In the genomic region with DNA sequence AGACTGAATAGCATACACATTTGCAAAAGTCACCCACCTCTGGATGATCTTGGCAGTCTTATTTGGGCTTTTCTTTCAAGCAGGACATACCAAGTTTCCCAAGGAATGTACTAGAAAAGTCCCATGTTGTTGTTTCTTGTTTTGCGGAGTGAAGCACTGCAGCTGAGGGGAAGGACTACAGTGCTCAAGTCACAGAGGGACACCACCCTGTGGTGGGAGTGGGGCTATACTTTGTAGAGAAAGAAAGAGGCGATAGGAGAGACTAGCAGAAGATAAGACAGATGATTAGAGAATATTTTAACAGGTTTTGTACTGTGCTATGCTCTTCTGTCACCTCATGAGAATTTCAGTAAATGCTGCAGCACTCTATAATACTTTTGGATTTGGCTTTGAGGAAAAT, we compare ENCODE assay signal across 30 cellular contexts.
A peak's percentile ranks its signal among the peaks of the same experiment; 100 is the strongest.
DNase-seq lines count a peak whose midpoint lies in the region; ATAC-seq, FAIRE-seq and TF ChIP-seq lines count a peak whose summit lies in the region.
"Had no signal": no experiment of that assay in that cellular context is flagged by ENCODE, and none has a peak within 500 bp of the region (broad histone marks: within the 10 kb centered on the region; RNA-seq: fewer than 3 reads in every experiment).

No MANE protein-coding gene starts in this region.

- H3K36me3 ChIP-seq in HCT116 (ENCODE audit: control insufficient read depth in 1 of 2, insufficient read depth in 2 of 2, low read length in 2 of 2) = no peaks in the 10 kb centered on the region
- H3K36me3 ChIP-seq in K562 (ENCODE audit: control insufficient read depth, insufficient read depth, low read length) = no peaks in the 10 kb centered on the region
- H3K36me3 ChIP-seq: esophagus squamous epithelium, pancreas, SJSA1, tibial artery had no signal

- TF ChIP-seq RAD21 in HCT116 (IDR thresholded peaks at IDR 0.05; ENCODE audit: low read depth) (no peak), K562 (CRISPR knock-in tag; conservative IDR thresholded peaks at IDR 0.05 in 1 of 2, IDR thresholded peaks at IDR 0.05 in 1 of 2) (peak in 1 of 2 experiments; percentile 28; a peak in 2 of 4 replicates)

- in situ Hi-C loops in K562 (cut with MboI) = no loop called here

- H3K9me1 ChIP-seq in K562 (ENCODE audit: control insufficient read depth, insufficient read depth, low read length) = no peaks in the 10 kb centered on the region

- CTCF ChIA-PET in HCT116 (lab: Charles Lee) (no interaction called here), K562 (lab: Yijun Ruan, JAX; ENCODE audit: low intra/inter-chr PET ratio) (no interaction called here)
- CTCF ChIA-PET in activated naive CD4-positive, alpha-beta T cell treated with anti-CD3 and anti-CD28 coated beads, Interleukin-2, amount 10 ng/mL, durations not matched to agents 7 days and 5 days (lab: Charles Lee) = no interaction called here

- TF ChIP-seq POLR2A in HCT116 (IDR thresholded peaks at IDR 0.05; ENCODE audit: borderline replicate concordance, extremely low read depth, insufficient read depth, insufficient read length) = no peak
- TF ChIP-seq POLR2A in K562 (conservative IDR thresholded peaks at IDR 0.05) = no peak

- BruUV-seq in HCT116 (replicated peaks; lab: Mats Ljungman, UMichigan) (no TSS peak), K562 (replicated peaks; lab: Mats Ljungman, UMichigan) (no TSS peak)

- no peak overlapping the region for H2AFZ ChIP-seq in HCT116 (ENCODE audit: low read depth, low read length, poor library complexity, severe bottlenecking)
- no peak overlapping the region for H2AFZ ChIP-seq in K562 (ENCODE audit: low read depth, low read length)

- no peak overlapping the region for H3K27ac Mint-ChIP-seq in activated naive CD4-positive, alpha-beta T cell treated with anti-CD3 and anti-CD28 coated beads, Interleukin-2, amount 10 ng/mL, durations not matched to agents 7 days and 5 days
- H3K27ac Mint-ChIP-seq: HFFc6; immature natural killer cell; natural killer cell treated with Interleukin-12 subunit alpha and Interleukin-12 subunit beta and Interleukin-15 and Interleukin-18, amount 100 ng/mL, for 72 hours; T-cell had no signal

- peaks cover 6% of the 10 kb centered on the region for H3K9me3 Mint-ChIP-seq in activated naive CD4-positive, alpha-beta T cell treated with anti-CD3 and anti-CD28 coated beads, Interleukin-2, amount 10 ng/mL, durations not matched to agents 7 days and 5 days

- RAD21 ChIA-PET in HCT116 (lab: Charles Lee; ENCODE audit: low non-redundant PET in 1 of 2, low total read pairs in 2 of 2, uncharacterized antibody in 2 of 2, unreplicated experiment in 2 of 2) = no interaction called here

- no peaks in the 10 kb centered on the region for H3K27me3 Mint-ChIP-seq in activated naive CD4-positive, alpha-beta T cell treated with anti-CD3 and anti-CD28 coated beads, Interleukin-2, amount 10 ng/mL, durations not matched to agents 7 days and 5 days
- H3K27me3 Mint-ChIP-seq: natural killer cell treated with Interleukin-12 subunit alpha and Interleukin-12 subunit beta and Interleukin-15 and Interleukin-18, amount 100 ng/mL, for 72 hours; T-cell had no signal

- no peaks in the 10 kb centered on the region for H3K79me2 ChIP-seq in HCT116 (ENCODE audit: insufficient read depth, low read length)
- no peaks in the 10 kb centered on the region for H3K79me2 ChIP-seq in K562 (ENCODE audit: control insufficient read depth, insufficient read depth, low read length)

- H3K4me2 ChIP-seq in HCT116 (ENCODE audit: low read length) (no peak overlapping the region), K562 (ENCODE audit: insufficient read depth, low read length) (no peak overlapping the region)

- H3K36me3 Mint-ChIP-seq in activated naive CD4-positive, alpha-beta T cell treated with anti-CD3 and anti-CD28 coated beads, Interleukin-2, amount 10 ng/mL, durations not matched to agents 7 days and 5 days = no peaks in the 10 kb centered on the region
- H3K36me3 Mint-ChIP-seq: immature natural killer cell; natural killer cell treated with Interleukin-12 subunit alpha and Interleukin-12 subunit beta and Interleukin-15 and Interleukin-18, amount 100 ng/mL, for 72 hours; T-cell had no signal

- no peak overlapping the region for H3K27ac ChIP-seq in HCT116 (ENCODE audit: low read depth, low read length)
- H3K27ac ChIP-seq in K562 (ENCODE audit: extremely low read depth, low read depth, low read length) = no peak overlapping the region
- H3K27ac ChIP-seq: esophagus squamous epithelium, pancreas, RWPE1, SJSA1, tibial artery had no signal

- no peaks in the 10 kb centered on the region for H3K9me3 ChIP-seq in HCT116 (ENCODE audit: control insufficient read depth in 1 of 2, insufficient read depth in 1 of 2, low read depth in 1 of 2, low read length in 2 of 2)
- no peaks in the 10 kb centered on the region for H3K9me3 ChIP-seq in K562 (replicated peaks; ENCODE audit: control insufficient read depth, insufficient read depth, low read depth, low read length)
- H3K9me3 ChIP-seq: esophagus squamous epithelium, pancreas, tibial artery had no signal

- no peaks in the 10 kb centered on the region for H3K4me1 Mint-ChIP-seq in activated naive CD4-positive, alpha-beta T cell treated with anti-CD3 and anti-CD28 coated beads, Interleukin-2, amount 10 ng/mL, durations not matched to agents 7 days and 5 days
- H3K4me1 Mint-ChIP-seq: immature natural killer cell, T-cell had no signal

- WGBS in K562 (ENCODE audit: insufficient coverage, low coverage, missing lambda C conversion rate) = 0% methylated on average over 2 of the region's 2 CpGs

- H3K27me3 ChIP-seq in HCT116 (ENCODE audit: insufficient read depth, low read length) (no peaks in the 10 kb centered on the region), K562 (ENCODE audit: control insufficient read depth in 2 of 2, insufficient read depth in 2 of 2, low read length in 2 of 2) (no peaks in the 10 kb centered on the region)
- H3K27me3 ChIP-seq: esophagus squamous epithelium, pancreas, SJSA1, tibial artery had no signal

- DNase-seq in HCT116 (ENCODE audit: low read depth, low spot score) (no peak), K562 (ENCODE audit: extremely low read depth in 1 of 4, low spot score in 3 of 4) (peak in 2 of 4 experiments; percentile 11 to 17), iPS-NIHi7 (ENCODE audit: extremely low spot score) (peak; percentile 28), smooth muscle cell of the brain vasculature (ENCODE audit: low read depth, low spot score) (peak; percentile 9), glomerular visceral epithelial cell (ENCODE audit: extremely low spot score) (no peak)
- DNase-seq in activated naive CD4-positive, alpha-beta T cell treated with anti-CD3 and anti-CD28 coated beads, Interleukin-2, amount 10 ng/mL, durations not matched to agents 7 days and 5 days = no peak
- DNase-seq: activated CD4-positive, alpha-beta T cell treated with anti-CD3 and anti-CD28 coated beads, Interleukin-2, amount 50 U/mL, for 1 hour; activated CD4-positive, CD25-positive, alpha-beta regulatory T cell; activated gamma-delta T cell treated with Interleukin-2 at 50 U/mL for 16 hours; activated T-cell treated with anti-CD3 and anti-CD28 coated beads, Interleukin-2, amount 50 U/mL, for 4 hours; C1 segment of cervical spinal cord; central memory CD4-positive, alpha-beta T cell; COR-L47; esophagus squamous epithelium; foreskin melanocyte; HFFc6; immature natural killer cell; left colon; NCI-H1092 treated with DMSO at 0.1 percent for 48 hours; NCI-H1694 treated with DMSO at 0.1 percent for 48 hours; NCI-H2171; NCI-H510A treated with DMSO at 0.1 percent for 48 hours; pancreas; T-cell; tibial artery had no signal

- H4K20me1 ChIP-seq in HCT116 (ENCODE audit: insufficient read depth) = no peaks in the 10 kb centered on the region
- H4K20me1 ChIP-seq in K562 (replicated peaks; ENCODE audit: control insufficient read depth, insufficient read depth, low read length) = no peaks in the 10 kb centered on the region; the same call in 1 of the 2 replicates

- no peak overlapping the region for H3K4me3 Mint-ChIP-seq in activated naive CD4-positive, alpha-beta T cell treated with anti-CD3 and anti-CD28 coated beads, Interleukin-2, amount 10 ng/mL, durations not matched to agents 7 days and 5 days
- H3K4me3 Mint-ChIP-seq: activated T-cell treated with anti-CD3 and anti-CD28 coated beads, Interleukin-2, amount 50 U/mL, for 4 hours; HFFc6; immature natural killer cell; natural killer cell treated with Interleukin-12 subunit alpha and Interleukin-12 subunit beta and Interleukin-15 and Interleukin-18, amount 100 ng/mL, for 72 hours; T-cell had no signal

- POLR2A ChIA-PET in HCT116 (lab: Charles Lee) = no interaction called here
- POLR2A ChIA-PET in K562 (lab: Yijun Ruan, JAX) = no interaction called here

- peak; percentile 58; the same call in 1 of the 2 replicates for ATAC-seq in HCT116
- ATAC-seq in K562 = peak; percentile 91
- ATAC-seq in GM21381 (IDR thresholded peaks at IDR 0.05; ENCODE audit: unreplicated experiment) = no peak
- ATAC-seq: activated T-cell treated with anti-CD3 and anti-CD28 coated beads, Interleukin-2, amount 50 U/mL, for 4 hours; left colon; natural killer cell treated with Interleukin-12 subunit alpha and Interleukin-12 subunit beta and Interleukin-15 and Interleukin-18, amount 100 ng/mL, for 72 hours; pancreas; T-cell had no signal

- TF ChIP-seq EP300 in K562 (IDR thresholded peaks at IDR 0.05; ENCODE audit: low read length) = no peak

- TF ChIP-seq CTCF in HCT116 (IDR thresholded peaks at IDR 0.05 in 2 of 3, conservative IDR thresholded peaks at IDR 0.05 in 1 of 3; ENCODE audit: borderline replicate concordance in 1 of 3, insufficient read depth in 1 of 3, low read depth in 2 of 3, low read length in 2 of 3) = peak in 1 of 3 experiments; percentile 16; a peak in 1 of 6 replicates
- peak; percentile 20 to 30 (median 22); a peak in 1 of 6 replicates for TF ChIP-seq CTCF in K562 (IDR thresholded peaks at IDR 0.05 in 2 of 3, conservative IDR thresholded peaks at IDR 0.05 in 1 of 3; ENCODE audit: insufficient read depth in 2 of 3, low read depth in 1 of 3, low read length in 3 of 3)

- no peaks in the 10 kb centered on the region for H3K4me1 ChIP-seq in HCT116 (ENCODE audit: control insufficient read depth in 1 of 2, insufficient read depth in 2 of 2, low read length in 2 of 2)
- no peaks in the 10 kb centered on the region for H3K4me1 ChIP-seq in K562 (replicated peaks in 1 of 2; ENCODE audit: control insufficient read depth in 2 of 2, insufficient read depth in 2 of 2, low read length in 2 of 2)
- H3K4me1 ChIP-seq: esophagus squamous epithelium, pancreas, SJSA1 had no signal

- no peak overlapping the region for H3K9ac ChIP-seq in HCT116 (ENCODE audit: low read length)
- H3K9ac ChIP-seq in K562 (ENCODE audit: insufficient read depth in 1 of 2, low read depth in 2 of 2, low read length in 2 of 2) = no peak overlapping the region

- no peak overlapping the region for H3K4me3 ChIP-seq in HCT116 (replicated peaks in 1 of 2; ENCODE audit: low read depth in 1 of 2, low read length in 2 of 2)
- no peak overlapping the region for H3K4me3 ChIP-seq in K562
- H3K4me3 ChIP-seq: esophagus squamous epithelium, pancreas, SJSA1, tibial artery had no signal

- FAIRE-seq in K562 (lab: Jason Lieb, UNC) = peak; percentile 46
- FAIRE-seq: G401.6, pancreas had no signal

- intact Hi-C loops in HCT116 (cut with micrococcal nuclease) (no loop called here), K562 (cut with micrococcal nuclease) (no loop called here)

- no peaks in the 10 kb centered on the region for H3K9me2 ChIP-seq in HCT116 (ENCODE audit: insufficient read depth)

TF ChIP-seq in HCT116, 20 proteins besides CTCF, POLR2A, EP300 and RAD21 (continues in another document):
- no peak for TF ChIP-seq EGR1 (IDR thresholded peaks at IDR 0.05; ENCODE audit: low read depth)

Comparison
In these comparisons a context has a peak if more than half of its experiments do, and no peak if none do; other contexts are left out.
1. DNase-seq: peak in iPS-NIHi7 (single experiment) and smooth muscle cell of the brain vasculature (single experiment); none in HCT116 (single experiment), glomerular visceral epithelial cell (single experiment) and activated naive CD4-positive, alpha-beta T cell treated with anti-CD3 and anti-CD28 coated beads, Interleukin-2, amount 10 ng/mL, durations not matched to agents 7 days and 5 days (single experiment).